8 cellular contexts compared by ENCODE assay signal in the genomic region with DNA sequence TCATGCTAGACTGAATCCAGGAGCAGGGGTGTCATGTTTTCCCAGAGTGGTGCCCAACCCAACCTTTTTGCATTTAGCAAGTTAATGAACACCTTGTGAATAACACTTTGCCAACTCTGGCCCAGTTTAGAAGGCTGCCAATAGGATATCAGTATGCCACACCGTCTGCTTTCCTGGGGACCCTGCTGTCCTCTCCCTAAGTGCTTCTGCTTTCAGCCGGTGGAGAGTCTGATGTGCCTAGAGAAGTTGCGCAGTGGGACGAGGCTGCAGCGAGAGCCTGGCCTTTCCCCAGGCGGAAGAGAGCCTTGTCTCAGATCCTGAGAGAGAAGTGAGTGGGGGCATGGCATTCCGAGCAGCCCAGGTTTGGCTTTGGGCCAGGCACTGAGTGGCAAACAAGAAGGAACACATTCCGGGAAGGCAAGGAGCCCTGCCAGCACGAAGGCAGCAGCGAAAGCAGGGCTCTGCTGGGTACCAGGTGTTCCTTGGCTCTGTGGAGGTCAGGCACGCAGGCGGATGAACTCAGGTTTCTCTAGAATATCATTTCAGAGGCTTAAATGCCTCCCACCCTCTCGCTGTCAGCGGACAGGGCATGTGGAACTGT. TPM values are rescaled to one million over a fixed set of nuclear protein-coding genes. Genes with fewer than 3 reads are reported as not detected.
A peak's percentile ranks its signal among the peaks of the same experiment; 100 is the strongest.
DNase-seq lines count a peak whose midpoint lies in the region; ATAC-seq and TF ChIP-seq lines count a peak whose summit lies in the region.

No MANE protein-coding gene starts in this region.

- peak overlapping the region; percentile 69 for H3K27ac ChIP-seq in left ventricle myocardium inferior (replicated peaks)

- peaks cover 12% of the 10 kb centered on the region for H3K4me1 ChIP-seq in left ventricle myocardium inferior

- peak overlapping the region; percentile 70 for H3K4me3 Mint-ChIP-seq in activated naive CD8-positive, alpha-beta T cell treated with anti-CD3 and anti-CD28 coated beads, Interleukin-2, amount 50 U/mL, for 24 hours
- no peak overlapping the region for H3K4me3 Mint-ChIP-seq in WTC11

- POLR2A ChIA-PET in WTC11 (lab: Charles Lee): no interaction called here

- ATAC-seq in activated naive CD8-positive, alpha-beta T cell treated with anti-CD3 and anti-CD28 coated beads, Interleukin-2, amount 50 U/mL, for 24 hours: no peak
- no peak; the same call in 1 of the 2 replicates for ATAC-seq in WTC11

- H3K27me3 ChIP-seq in left ventricle myocardium inferior (ENCODE audit: low read depth): no peaks in the 10 kb centered on the region

- H3K4me1 Mint-ChIP-seq in activated naive CD8-positive, alpha-beta T cell treated with anti-CD3 and anti-CD28 coated beads, Interleukin-2, amount 50 U/mL, for 24 hours: peaks cover 2% of the 10 kb centered on the region
- peaks cover 9% of the 10 kb centered on the region for H3K4me1 Mint-ChIP-seq in WTC11

- CTCF ChIA-PET in WTC11 (lab: Charles Lee): interaction anchor here (0.7 to 2.5 kb wide), 22 partner anchors 10 to 449 kb away, joined by 3 to 24 read pairs (median 5); partner anchors contain the start of genes GRAMD2A, MYO9A, NR2E3 and SENP8

- H3K9me3 Mint-ChIP-seq in activated naive CD8-positive, alpha-beta T cell treated with anti-CD3 and anti-CD28 coated beads, Interleukin-2, amount 50 U/mL, for 24 hours: no peaks in the 10 kb centered on the region
- peaks cover 4% of the 10 kb centered on the region; the same call in 1 of the 2 replicates for H3K9me3 Mint-ChIP-seq in WTC11

- no peaks in the 10 kb centered on the region for H3K9me3 ChIP-seq in left ventricle myocardium inferior (replicated peaks)

- H3K4me3 ChIP-seq in left ventricle myocardium inferior (peak overlapping the region; percentile 69), skeletal muscle cell (ENCODE audit: low read depth, low read length) (peak overlapping the region; percentile 39)

- intact Hi-C loops in left ventricle myocardium inferior (cut with micrococcal nuclease): loop anchor here (10.0 kb wide), 1 partner anchor 410 kb away; no protein-coding TSS in a partner anchor

- H3K27me3 Mint-ChIP-seq in activated naive CD8-positive, alpha-beta T cell treated with anti-CD3 and anti-CD28 coated beads, Interleukin-2, amount 50 U/mL, for 24 hours: peaks cover 3% of the 10 kb centered on the region
- H3K27me3 Mint-ChIP-seq in WTC11 (ENCODE audit: low read depth): no peaks in the 10 kb centered on the region; the same call in 1 of the 2 replicates

- no peaks in the 10 kb centered on the region for H3K36me3 Mint-ChIP-seq in activated naive CD8-positive, alpha-beta T cell treated with anti-CD3 and anti-CD28 coated beads, Interleukin-2, amount 50 U/mL, for 24 hours (ENCODE audit: low read depth)
- H3K36me3 Mint-ChIP-seq in WTC11: no peaks in the 10 kb centered on the region

- no peaks in the 10 kb centered on the region for H3K36me3 ChIP-seq in left ventricle myocardium inferior

- DNase-seq in AG20443 (ENCODE audit: low spot score) (peak; percentile 32), LHCN-M2 (ENCODE audit: low read depth) (peak; percentile 30), left ventricle myocardium inferior (peak; percentile 75), skeletal muscle cell (ENCODE audit: low read depth) (no peak), WTC11 (ENCODE audit: low spot score) (no peak), retina (no peak)
- DNase-seq in activated naive CD8-positive, alpha-beta T cell treated with anti-CD3 and anti-CD28 coated beads, Interleukin-2, amount 50 U/mL, for 24 hours: no peak
- no peak for DNase-seq in activated CD4-positive, alpha-beta T cell treated with anti-CD3 and anti-CD28 coated beads for 48 hours

- TF ChIP-seq CTCF in left ventricle myocardium inferior (IDR thresholded peaks at IDR 0.05; ENCODE audit: borderline replicate concordance) (no peak), WTC11 (IDR thresholded peaks at IDR 0.05) (no peak)

- no peak overlapping the region for H3K27ac Mint-ChIP-seq in activated naive CD8-positive, alpha-beta T cell treated with anti-CD3 and anti-CD28 coated beads, Interleukin-2, amount 50 U/mL, for 24 hours
- no peak overlapping the region for H3K27ac Mint-ChIP-seq in WTC11

TF ChIP-seq in WTC11, 78 proteins besides CTCF, POLR2A, EP300 and RAD21 (continues in another document):
- no peak for TF ChIP-seq ATF3 (CRISPR knock-in tag; conservative IDR thresholded peaks at IDR 0.05)
- no peak for TF ChIP-seq GRHL2 (CRISPR knock-in tag; IDR thresholded peaks at IDR 0.05; ENCODE audit: insufficient replicate concordance, severe bottlenecking)
- TF ChIP-seq, protein P1, sequence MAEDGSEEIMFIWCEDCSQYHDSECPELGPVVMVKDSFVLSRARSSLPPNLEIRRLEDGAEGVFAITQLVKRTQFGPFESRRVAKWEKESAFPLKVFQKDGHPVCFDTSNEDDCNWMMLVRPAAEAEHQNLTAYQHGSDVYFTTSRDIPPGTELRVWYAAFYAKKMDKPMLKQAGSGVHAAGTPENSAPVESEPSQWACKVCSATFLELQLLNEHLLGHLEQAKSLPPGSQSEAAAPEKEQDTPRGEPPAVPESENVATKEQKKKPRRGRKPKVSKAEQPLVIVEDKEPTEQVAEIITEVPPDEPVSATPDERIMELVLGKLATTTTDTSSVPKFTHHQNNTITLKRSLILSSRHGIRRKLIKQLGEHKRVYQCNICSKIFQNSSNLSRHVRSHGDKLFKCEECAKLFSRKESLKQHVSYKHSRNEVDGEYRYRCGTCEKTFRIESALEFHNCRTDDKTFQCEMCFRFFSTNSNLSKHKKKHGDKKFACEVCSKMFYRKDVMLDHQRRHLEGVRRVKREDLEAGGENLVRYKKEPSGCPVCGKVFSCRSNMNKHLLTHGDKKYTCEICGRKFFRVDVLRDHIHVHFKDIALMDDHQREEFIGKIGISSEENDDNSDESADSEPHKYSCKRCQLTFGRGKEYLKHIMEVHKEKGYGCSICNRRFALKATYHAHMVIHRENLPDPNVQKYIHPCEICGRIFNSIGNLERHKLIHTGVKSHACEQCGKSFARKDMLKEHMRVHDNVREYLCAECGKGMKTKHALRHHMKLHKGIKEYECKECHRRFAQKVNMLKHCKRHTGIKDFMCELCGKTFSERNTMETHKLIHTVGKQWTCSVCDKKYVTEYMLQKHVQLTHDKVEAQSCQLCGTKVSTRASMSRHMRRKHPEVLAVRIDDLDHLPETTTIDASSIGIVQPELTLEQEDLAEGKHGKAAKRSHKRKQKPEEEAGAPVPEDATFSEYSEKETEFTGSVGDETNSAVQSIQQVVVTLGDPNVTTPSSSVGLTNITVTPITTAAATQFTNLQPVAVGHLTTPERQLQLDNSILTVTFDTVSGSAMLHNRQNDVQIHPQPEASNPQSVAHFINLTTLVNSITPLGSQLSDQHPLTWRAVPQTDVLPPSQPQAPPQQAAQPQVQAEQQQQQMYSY (CRISPR knock-in tag; IDR thresholded peaks at IDR 0.05): no peak
- no peak for TF ChIP-seq KAT7 (CRISPR knock-in tag; IDR thresholded peaks at IDR 0.05; ENCODE audit: borderline replicate concordance)
- TF ChIP-seq HMGXB4 (CRISPR knock-in tag; IDR thresholded peaks at IDR 0.05): no peak
- TF ChIP-seq ZNF416 (CRISPR knock-in tag; IDR thresholded peaks at IDR 0.05): no peak
- TF ChIP-seq NR1H2 (CRISPR knock-in tag; IDR thresholded peaks at IDR 0.05): no peak
- TF ChIP-seq, protein P2, sequence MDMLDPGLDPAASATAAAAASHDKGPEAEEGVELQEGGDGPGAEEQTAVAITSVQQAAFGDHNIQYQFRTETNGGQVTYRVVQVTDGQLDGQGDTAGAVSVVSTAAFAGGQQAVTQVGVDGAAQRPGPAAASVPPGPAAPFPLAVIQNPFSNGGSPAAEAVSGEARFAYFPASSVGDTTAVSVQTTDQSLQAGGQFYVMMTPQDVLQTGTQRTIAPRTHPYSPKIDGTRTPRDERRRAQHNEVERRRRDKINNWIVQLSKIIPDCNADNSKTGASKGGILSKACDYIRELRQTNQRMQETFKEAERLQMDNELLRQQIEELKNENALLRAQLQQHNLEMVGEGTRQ (CRISPR knock-in tag; IDR thresholded peaks at IDR 0.05): no peak
- no peak for TF ChIP-seq FOXJ3 (CRISPR knock-in tag; IDR thresholded peaks at IDR 0.05; ENCODE audit: borderline replicate concordance)
- TF ChIP-seq TP53 (CRISPR knock-in tag; IDR thresholded peaks at IDR 0.05): no peak
- no peak for TF ChIP-seq ATF1 (CRISPR knock-in tag; IDR thresholded peaks at IDR 0.05)
- TF ChIP-seq RORB (CRISPR knock-in tag; IDR thresholded peaks at IDR 0.05): no peak
- TF ChIP-seq JAZF1 (CRISPR knock-in tag; IDR thresholded peaks at IDR 0.05): no peak
- no peak for TF ChIP-seq ETV6 (CRISPR knock-in tag; IDR thresholded peaks at IDR 0.05)

RNA-seq across cellular contexts. Expression of gene SENP8, which starts 36.9 kb away (rescaled TPM):
- total RNA-seq in LHCN-M2 (2014; rRNA removed) (2.8 and 3.7 TPM in 2 replicates), left ventricle myocardium inferior (6.5 TPM), WTC11 (2021) (6.0 to 6.8 TPM (median 6.3 TPM) in 3 replicates)
- polyA plus RNA-seq in LHCN-M2 (2012): 2.0 TPM

RNA-seq across cellular contexts. Expression of gene MYO9A, which starts 37.2 kb away (rescaled TPM):
- total RNA-seq in LHCN-M2 (2014; rRNA removed) (19.8 and 22.4 TPM in 2 replicates), left ventricle myocardium inferior (22.5 TPM), WTC11 (2021) (23.5 to 25.1 TPM (median 24.6 TPM) in 3 replicates)
- polyA plus RNA-seq in LHCN-M2 (2012): 4.0 TPM

RNA-seq across cellular contexts. Expression of gene GRAMD2A, which starts 42.5 kb away (rescaled TPM):
- total RNA-seq in LHCN-M2 (2014; rRNA removed): 0.06 TPM in 1 of 2 replicates, not detected in the other
- polyA plus RNA-seq in LHCN-M2 (2012): not detected
- not detected for total RNA-seq in left ventricle myocardium inferior
- 1.8 to 2.6 TPM (median 1.9 TPM) in 3 replicates for total RNA-seq in WTC11 (2021)

Comparison
In these comparisons a context has a peak if more than half of its experiments do, and no peak if none do; other contexts are left out.
1. DNase-seq: peak in AG20443 (single experiment), LHCN-M2 (single experiment) and left ventricle myocardium inferior (single experiment); none in activated naive CD8-positive, alpha-beta T cell treated with anti-CD3 and anti-CD28 coated beads, Interleukin-2, amount 50 U/mL, for 24 hours (single experiment), skeletal muscle cell (single experiment), WTC11 (single experiment), activated CD4-positive, alpha-beta T cell treated with anti-CD3 and anti-CD28 coated beads for 48 hours (single experiment) and retina (single experiment).